8 cellular contexts compared by ENCODE assay signal in the genomic region with DNA sequence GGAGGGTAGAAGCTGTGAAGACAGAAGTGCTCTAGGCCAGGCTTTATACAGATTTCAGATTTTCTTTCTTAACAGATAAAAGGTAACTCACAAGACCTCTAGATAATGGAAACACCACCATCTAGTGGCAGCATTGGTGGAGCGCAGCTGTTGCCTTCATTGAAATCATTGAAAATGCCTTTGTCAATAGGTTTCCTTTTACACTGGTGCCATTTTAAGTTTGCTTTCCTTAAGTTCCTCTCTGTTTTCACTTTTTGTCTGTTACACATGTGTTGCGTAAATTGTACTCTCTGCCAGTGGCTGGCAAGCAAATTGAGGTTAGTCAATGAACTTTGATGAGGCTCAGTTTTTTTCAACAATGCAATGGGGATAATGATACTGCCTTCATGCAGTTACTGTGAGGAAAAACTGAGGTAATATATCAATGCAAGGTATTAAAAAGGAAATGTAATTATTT. TPM values are rescaled to one million over a fixed set of nuclear protein-coding genes. Genes with fewer than 3 reads are reported as not detected.
A peak's percentile ranks its signal among the peaks of the same experiment; 100 is the strongest.
DNase-seq lines count a peak whose midpoint lies in the region; ATAC-seq and TF ChIP-seq lines count a peak whose summit lies in the region.

No MANE protein-coding gene starts in this region.

- peak; percentile 92 for TF ChIP-seq CTCF in GM10266 (IDR thresholded peaks at IDR 0.05; ENCODE audit: control insufficient read depth, insufficient read depth, low read depth, missing control alignments)
- peak; percentile 94 for TF ChIP-seq CTCF in lower lobe of right lung (IDR thresholded peaks at IDR 0.05)

- peaks cover 13% of the 10 kb centered on the region for H3K27me3 Mint-ChIP-seq in activated CD4-positive, alpha-beta T cell treated with anti-CD3 and anti-CD28 coated beads, Interleukin-2, amount 10 ng/mL, durations not matched to agents 7 days and 5 days

- no peak overlapping the region for H3K4me3 ChIP-seq in lower lobe of right lung

- peaks cover 4% of the 10 kb centered on the region for H3K4me1 ChIP-seq in lower lobe of right lung

- peak; percentile 56 for DNase-seq in GM10266 (ENCODE audit: extremely low spot score)
- DNase-seq in NCI-H748 treated with DMSO at 0.1 percent for 48 hours (lab: John Stamatoyannopoulos, UW): peak; percentile 75
- DNase-seq in activated CD4-positive, alpha-beta T cell treated with anti-CD3 and anti-CD28 coated beads, Interleukin-2, amount 10 ng/mL, durations not matched to agents 7 days and 5 days: peak; percentile 84
- DNase-seq in dermis microvascular lymphatic vessel endothelial cell (ENCODE audit: low read depth in 2 of 2): peak; percentile 71 to 80
- peak; percentile 66 for DNase-seq in lower lobe of right lung
- peak; percentile 32 for DNase-seq in stimulated activated CD8-positive, alpha-beta memory T cell treated with anti-CD3 and anti-CD28 coated beads, Interleukin-12 subunit alpha, Interleukin-12 subunit beta, amount 100 ng/mL, for 24 hours (ENCODE audit: extremely low read depth)

- intact Hi-C loops in lower lobe of right lung (cut with DNase I): loop anchor here (5.0 kb wide), 1 partner anchor 671 kb away; no protein-coding TSS in a partner anchor

- no peak overlapping the region for H3K27ac Mint-ChIP-seq in activated CD4-positive, alpha-beta T cell treated with anti-CD3 and anti-CD28 coated beads, Interleukin-2, amount 10 ng/mL, durations not matched to agents 7 days and 5 days

- H3K36me3 ChIP-seq in lower lobe of right lung: no peaks in the 10 kb centered on the region

- CTCF ChIA-PET in activated CD4-positive, alpha-beta T cell treated with anti-CD3 and anti-CD28 coated beads, Interleukin-2, amount 10 ng/mL, durations not matched to agents 7 days and 5 days (lab: Charles Lee): interaction anchor here (0.6 to 4.0 kb wide), 11 partner anchors 11 to 765 kb away, joined by 3 to 19 read pairs (median 3); no protein-coding TSS in a partner anchor

- H3K9me3 ChIP-seq in lower lobe of right lung: peaks cover 11% of the 10 kb centered on the region

- H3K9me3 Mint-ChIP-seq in activated CD4-positive, alpha-beta T cell treated with anti-CD3 and anti-CD28 coated beads, Interleukin-2, amount 10 ng/mL, durations not matched to agents 7 days and 5 days: peaks cover 11% of the 10 kb centered on the region

- H3K27me3 ChIP-seq in lower lobe of right lung (ENCODE audit: low read depth): no peaks in the 10 kb centered on the region

- no peak overlapping the region for H3K27ac ChIP-seq in lower lobe of right lung

- no peak overlapping the region for H3K4me3 Mint-ChIP-seq in activated CD4-positive, alpha-beta T cell treated with anti-CD3 and anti-CD28 coated beads, Interleukin-2, amount 10 ng/mL, durations not matched to agents 7 days and 5 days

- POLR2A ChIA-PET in activated CD4-positive, alpha-beta T cell treated with anti-CD3 and anti-CD28 coated beads, Interleukin-2, amount 10 ng/mL, durations not matched to agents 7 days and 5 days (lab: Charles Lee): no interaction called here

- ATAC-seq in HG03442 (IDR thresholded peaks at IDR 0.05; ENCODE audit: unreplicated experiment): peak; percentile 71
- ATAC-seq in lower lobe of right lung: peak; percentile 87
- ATAC-seq in HG02885 (IDR thresholded peaks at IDR 0.05; ENCODE audit: poor library complexity, unreplicated experiment): no peak

- peaks cover 2% of the 10 kb centered on the region for H3K36me3 Mint-ChIP-seq in activated CD4-positive, alpha-beta T cell treated with anti-CD3 and anti-CD28 coated beads, Interleukin-2, amount 10 ng/mL, durations not matched to agents 7 days and 5 days (ENCODE audit: low read depth)

- peaks cover 1% of the 10 kb centered on the region for H3K4me1 Mint-ChIP-seq in activated CD4-positive, alpha-beta T cell treated with anti-CD3 and anti-CD28 coated beads, Interleukin-2, amount 10 ng/mL, durations not matched to agents 7 days and 5 days

RNA-seq across cellular contexts. Expression of a gene that starts 31.1 kb away (rescaled TPM):
- under 1 TPM; 0.10 to 0.20 TPM for total RNA-seq in activated CD4-positive, alpha-beta T cell treated with anti-CD3 and anti-CD28 coated beads, Interleukin-2, amount 10 ng/mL, durations not matched to agents 7 days and 5 days
- 0.13 TPM in 2 replicates for total RNA-seq in dermis microvascular lymphatic vessel endothelial cell
- total RNA-seq in lower lobe of right lung: 9.7 TPM

RNA-seq across cellular contexts. Expression of a gene that starts 54.4 kb away (rescaled TPM):
- total RNA-seq in activated CD4-positive, alpha-beta T cell treated with anti-CD3 and anti-CD28 coated beads, Interleukin-2, amount 10 ng/mL, durations not matched to agents 7 days and 5 days: 10 to 100 TPM; 40.7 to 43.3 TPM
- total RNA-seq in dermis microvascular lymphatic vessel endothelial cell: 96.7 and 101 TPM in 2 replicates
- 68.9 TPM for total RNA-seq in lower lobe of right lung

Comparison
In these comparisons a context has a peak if more than half of its experiments do, and no peak if none do; other contexts are left out.
1. DNase-seq: peak in every context shown above with its lines; median percentile 84 in activated CD4-positive, alpha-beta T cell treated with anti-CD3 and anti-CD28 coated beads, Interleukin-2, amount 10 ng/mL, durations not matched to agents 7 days and 5 days; 76 in dermis microvascular lymphatic vessel endothelial cell; 75 in NCI-H748 treated with DMSO at 0.1 percent for 48 hours; 66 in lower lobe of right lung; 56 in GM10266; 32 in stimulated activated CD8-positive, alpha-beta memory T cell treated with anti-CD3 and anti-CD28 coated beads, Interleukin-12 subunit alpha, Interleukin-12 subunit beta, amount 100 ng/mL, for 24 hours.